Comparison of ENCODE assay signal across 19 cellular contexts in the genomic region with DNA sequence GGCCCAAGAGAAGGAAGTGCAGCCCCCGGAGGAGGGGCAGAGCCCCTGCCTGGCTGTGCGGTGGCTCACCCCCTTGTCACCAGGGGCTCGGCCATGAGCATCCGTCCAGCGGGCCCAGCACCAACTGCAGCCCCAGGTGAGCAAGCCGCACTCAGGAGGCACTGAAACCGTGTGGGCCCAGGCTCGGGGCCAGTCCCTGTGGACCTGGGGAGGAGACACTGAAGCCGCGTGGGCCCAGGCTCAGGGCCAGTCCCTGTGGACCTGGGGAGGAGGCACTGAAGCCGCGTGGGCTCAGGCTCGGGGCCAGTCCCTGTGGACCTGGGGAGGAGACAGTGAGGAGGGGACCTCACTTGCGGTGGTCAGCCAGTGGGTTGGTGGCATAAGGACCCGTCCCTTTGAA. TPM values are rescaled to one million over a fixed set of nuclear protein-coding genes. Genes with fewer than 3 reads are reported as not detected.
"Had no signal": no experiment of that assay in that cellular context is flagged by ENCODE, and none has a peak within 500 bp of the region (broad histone marks: within the 10 kb centered on the region; RNA-seq: fewer than 3 reads in every experiment).

No MANE protein-coding gene starts in this region.

- H3K36me3 Mint-ChIP-seq: natural killer cell had no signal

- H3K9me3 ChIP-seq: colonic mucosa had no signal

- ATAC-seq: foreskin keratinocyte, left colon, natural killer cell had no signal

- H3K27me3 ChIP-seq: colonic mucosa had no signal

- H3K36me3 ChIP-seq: colonic mucosa, WERI-Rb-1 had no signal

- H3K4me3 ChIP-seq: colonic mucosa had no signal

- DNase-seq: activated CD4-positive, alpha-beta T cell treated with anti-CD3 and anti-CD28 coated beads, Interleukin-2, amount 50 U/mL, for 48 hours; activated effector memory CD4-positive, alpha-beta T cell treated with Interleukin-2 at 50 U/mL for 16 hours; activated naive CD4-positive, alpha-beta T cell treated with anti-CD3 and anti-CD28 coated beads, Interleukin-2, amount 50 U/mL, for 16 hours; activated T-cell treated with anti-CD3 and anti-CD28 coated beads, Interleukin-2, amount 50 U/mL, for 24 hours; caudate nucleus; colonic mucosa; effector CD4-positive, alpha-beta T cell; foreskin keratinocyte; head of caudate nucleus; left colon; natural killer cell; nucleus accumbens; stimulated activated CD4-positive, alpha-beta T cell treated with anti-CD3 and anti-CD28 coated beads, Interleukin-12 subunit alpha, Interleukin-12 subunit beta, amount 100 ng/mL, for 4 hours; stimulated activated CD4-positive, alpha-beta T cell treated with anti-CD3 and anti-CD28 coated beads, Interleukin-2, amount 100 ng/mL, for 24 hours; WERI-Rb-1 had no signal

- H3K27me3 Mint-ChIP-seq: activated T-cell treated with anti-CD3 and anti-CD28 coated beads, Interleukin-2, amount 50 U/mL, for 24 hours had no signal

- H3K27ac Mint-ChIP-seq: activated T-cell treated with anti-CD3 and anti-CD28 coated beads, Interleukin-2, amount 50 U/mL, for 24 hours; natural killer cell; T-helper 1 cell treated with Interleukin-12 subunit alpha and Interleukin-12 subunit beta and Interleukin-4 antibody, amounts not matched to agents 30 μg/mL and 1 μg/mL, for 36 hours had no signal

- H3K4me1 ChIP-seq: colonic mucosa, foreskin keratinocyte had no signal

- H3K27ac ChIP-seq: colonic mucosa, foreskin keratinocyte, WERI-Rb-1 had no signal

- H3K4me3 Mint-ChIP-seq: activated T-cell treated with anti-CD3 and anti-CD28 coated beads, Interleukin-2, amount 50 U/mL, for 24 hours; natural killer cell; T-helper 1 cell treated with Interleukin-12 subunit alpha and Interleukin-12 subunit beta and Interleukin-4 antibody, amounts not matched to agents 30 μg/mL and 1 μg/mL, for 36 hours had no signal

RNA-seq across cellular contexts. Expression of a gene that starts 13.9 kb away (rescaled TPM):
- total RNA-seq: endothelial cell of umbilical vein, pulmonary artery endothelial cell had no signal
- polyA plus RNA-seq: endothelial cell of umbilical vein had no signal

RNA-seq across cellular contexts. Expression of a gene that starts 24.9 kb away (rescaled TPM):
- total RNA-seq: colonic mucosa, endothelial cell of umbilical vein, foreskin keratinocyte, left colon, pulmonary artery endothelial cell, urinary bladder had no signal
- polyA plus RNA-seq: endothelial cell of umbilical vein, foreskin keratinocyte had no signal

RNA-seq across cellular contexts. Expression of a gene that starts 28.0 kb away (rescaled TPM):
- total RNA-seq: endothelial cell of umbilical vein, pulmonary artery endothelial cell had no signal
- polyA plus RNA-seq: endothelial cell of umbilical vein had no signal

RNA-seq across cellular contexts. Expression of a gene that starts 32.0 kb away (rescaled TPM):
- total RNA-seq: endothelial cell of umbilical vein, natural killer cell, pulmonary artery endothelial cell had no signal
- polyA plus RNA-seq: endothelial cell of umbilical vein had no signal

RNA-seq across cellular contexts. Expression of a gene that starts 52.7 kb away (rescaled TPM):
- total RNA-seq: endothelial cell of umbilical vein, foreskin keratinocyte, pulmonary artery endothelial cell had no signal
- polyA plus RNA-seq: endothelial cell of umbilical vein, foreskin keratinocyte had no signal
